Comparison of ENCODE assay signal across 21 cellular contexts in genomic region chr1:244400974-244401373, GRCh38. TPM values are rescaled to one million over a fixed set of nuclear protein-coding genes. Genes with fewer than 3 reads are reported as not detected.
DNase-seq lines count a peak whose midpoint lies in the region; ATAC-seq, FAIRE-seq and TF ChIP-seq lines count a peak whose summit lies in the region.
"Had no signal": no experiment of that assay in that cellular context is flagged by ENCODE, and none has a peak within 500 bp of the region (broad histone marks: within the 10 kb centered on the region; RNA-seq: fewer than 3 reads in every experiment).

No MANE protein-coding gene starts in this region.

- POLR2A ChIA-PET in activated CD8-positive, alpha-beta T cell treated with anti-CD3 and anti-CD28 coated beads for 36 hours (lab: Charles Lee) = no interaction called here
- POLR2A ChIA-PET in activated CD8-positive, alpha-beta T cell treated with anti-CD3 and anti-CD28 coated beads, Interleukin-2, amount 10 ng/mL, durations not matched to agents 7 days and 5 days (lab: Charles Lee) = no interaction called here
- POLR2A ChIA-PET in Panc1 (lab: Charles Lee) (no interaction called here), GM12878 (lab: Charles Lee) (no interaction called here)

- no peak for TF ChIP-seq CTCF in activated CD8-positive, alpha-beta T cell treated with anti-CD3 and anti-CD28 coated beads for 36 hours (IDR thresholded peaks at IDR 0.05)
- TF ChIP-seq CTCF in Panc1 (IDR thresholded peaks at IDR 0.05) (no peak), GM12878 (IDR thresholded peaks at IDR 0.05 in 2 of 3, conservative IDR thresholded peaks at IDR 0.05 in 1 of 3; ENCODE audit: control insufficient read depth in 2 of 3, extremely low read depth in 1 of 3, insufficient read depth in 1 of 3, low read depth in 3 of 3, low read length in 3 of 3) (no peak)

- ATAC-seq in activated CD8-positive, alpha-beta T cell treated with anti-CD3 and anti-CD28 coated beads for 36 hours = no peak
- no peak for ATAC-seq in activated CD8-positive, alpha-beta T cell treated with anti-CD3 and anti-CD28 coated beads, Interleukin-2, amount 10 ng/mL, durations not matched to agents 7 days and 5 days
- no peak for ATAC-seq in Panc1
- ATAC-seq in GM12878 = no peak
- no peak for ATAC-seq in HG03460 (IDR thresholded peaks at IDR 0.05; ENCODE audit: unreplicated experiment)
- ATAC-seq: A549 had no signal

- no peak for FAIRE-seq in GM12878 (lab: Jason Lieb, UNC)
- no peak for FAIRE-seq in HTR-8/SVneo (lab: Jason Lieb, UNC)
- FAIRE-seq: A549, GM12891, GM19239, H1 had no signal

- RAD21 ChIA-PET in GM12878 (lab: Charles Lee; ENCODE audit: unreplicated experiment) = interaction anchor here (1.5 kb wide), 1 partner anchor 11 kb away, joined by 3 read pairs; no protein-coding TSS in a partner anchor

- H3K4me1 Mint-ChIP-seq in activated CD8-positive, alpha-beta T cell treated with anti-CD3 and anti-CD28 coated beads for 36 hours (ENCODE audit: low read depth) = peaks cover 18% of the 10 kb centered on the region
- peaks cover 15% of the 10 kb centered on the region for H3K4me1 Mint-ChIP-seq in activated CD8-positive, alpha-beta T cell treated with anti-CD3 and anti-CD28 coated beads, Interleukin-2, amount 10 ng/mL, durations not matched to agents 7 days and 5 days (ENCODE audit: low read depth)

- no peaks in the 10 kb centered on the region for H3K27me3 Mint-ChIP-seq in activated CD8-positive, alpha-beta T cell treated with anti-CD3 and anti-CD28 coated beads for 36 hours
- H3K27me3 Mint-ChIP-seq in activated CD8-positive, alpha-beta T cell treated with anti-CD3 and anti-CD28 coated beads, Interleukin-2, amount 10 ng/mL, durations not matched to agents 7 days and 5 days (ENCODE audit: low read depth) = no peaks in the 10 kb centered on the region
- H3K27me3 Mint-ChIP-seq: CD4-positive, alpha-beta T cell; IgD-negative memory B cell had no signal

- CTCF ChIA-PET in activated CD8-positive, alpha-beta T cell treated with anti-CD3 and anti-CD28 coated beads for 36 hours (lab: Charles Lee) = interaction anchor here (1.2 kb wide), 1 partner anchor 13 kb away, joined by 3 read pairs; no protein-coding TSS in a partner anchor
- CTCF ChIA-PET in activated CD8-positive, alpha-beta T cell treated with anti-CD3 and anti-CD28 coated beads, Interleukin-2, amount 10 ng/mL, durations not matched to agents 7 days and 5 days (lab: Charles Lee) = interaction anchor here (1.7 kb wide), 1 partner anchor 18 kb away, joined by 4 read pairs; no protein-coding TSS in a partner anchor
- CTCF ChIA-PET in Panc1 (lab: Charles Lee) (no interaction called here), GM12878 (lab: Yijun Ruan, JAX) (interaction anchor here (1.3 kb wide), 1 partner anchor 15 kb away, joined by 3 read pairs; no protein-coding TSS in a partner anchor)

- H2AFZ ChIP-seq in GM12878 (ENCODE audit: control insufficient read depth, low read depth, low read length) = no peak overlapping the region

- no peaks in the 10 kb centered on the region for H3K27me3 ChIP-seq in Panc1 (ENCODE audit: control insufficient read depth, insufficient read depth, low read length)
- H3K27me3 ChIP-seq in GM12878 (replicated peaks in 1 of 2; ENCODE audit: control insufficient read depth in 2 of 2, insufficient read depth in 2 of 2, low read length in 1 of 2) = no peaks in the 10 kb centered on the region

- 100% methylated on average over 2 of the region's 2 CpGs for WGBS in GM12878 (ENCODE audit: insufficient coverage, insufficient replicate concordance, low lambda C conversion rate, missing lambda C conversion rate)

- H3K36me3 ChIP-seq in Panc1 (ENCODE audit: control insufficient read depth, insufficient read depth, low read length) (no peaks in the 10 kb centered on the region), GM12878 (ENCODE audit: control insufficient read depth in 2 of 2, insufficient read depth in 2 of 2, low read length in 1 of 2) (peaks cover 0 to 9% of the 10 kb centered on the region in 2 experiments; a peak in 3 of 4 replicates)

- intact Hi-C loops in activated CD8-positive, alpha-beta T cell treated with anti-CD3 and anti-CD28 coated beads for 36 hours (cut with micrococcal nuclease) = no loop called here
- intact Hi-C loops in Panc1 (cut with micrococcal nuclease; ENCODE audit: unreplicated experiment) (no loop called here), GM12878 (cut with micrococcal nuclease; ENCODE audit: unreplicated experiment) (no loop called here)

- no peak for DNase-seq in activated CD8-positive, alpha-beta T cell treated with anti-CD3 and anti-CD28 coated beads for 36 hours
- DNase-seq in activated CD8-positive, alpha-beta T cell treated with anti-CD3 and anti-CD28 coated beads, Interleukin-2, amount 10 ng/mL, durations not matched to agents 7 days and 5 days = no peak
- no peak for DNase-seq in Panc1 (ENCODE audit: low read depth, low spot score)
- no peak for DNase-seq in GM12878 (ENCODE audit: low read depth, low spot score)
- no peak for DNase-seq in hypothalamus (lab: John Stamatoyannopoulos, UW)
- DNase-seq in HTR-8/SVneo (ENCODE audit: insufficient read length, low spot score) = no peak
- DNase-seq: AML-193; Caco-2; CD4-positive, alpha-beta T cell; DMS79 treated with DMSO at 0.1 percent for 48 hours; GF-D8; H9 had no signal

- no peak overlapping the region for H3K4me3 Mint-ChIP-seq in activated CD8-positive, alpha-beta T cell treated with anti-CD3 and anti-CD28 coated beads for 36 hours
- no peak overlapping the region for H3K4me3 Mint-ChIP-seq in activated CD8-positive, alpha-beta T cell treated with anti-CD3 and anti-CD28 coated beads, Interleukin-2, amount 10 ng/mL, durations not matched to agents 7 days and 5 days
- H3K4me3 Mint-ChIP-seq: CD4-positive, alpha-beta T cell; H9; IgD-negative memory B cell had no signal

- no peak for TF ChIP-seq POLR2A in GM12878 (IDR thresholded peaks at IDR 0.05; ENCODE audit: low read depth, low read length)

- TF ChIP-seq RAD21 in GM12878 (IDR thresholded peaks at IDR 0.05; ENCODE audit: insufficient read depth, low read depth, low read length) = no peak

- H4K20me1 ChIP-seq in GM12878 (ENCODE audit: control insufficient read depth, insufficient read depth) = no peaks in the 10 kb centered on the region

- in situ Hi-C loops in Panc1 (cut with HindIII; ENCODE audit: low pct_unique_long_range_greater_than_20kb, low sequenced_read_pairs) = no loop called here
- in situ Hi-C loops in GM12878 (cut with MboI) = no loop called here

- no peaks in the 10 kb centered on the region for H3K79me2 ChIP-seq in GM12878 (ENCODE audit: control insufficient read depth, insufficient read depth, low read length)

- H3K4me2 ChIP-seq in GM12878 (ENCODE audit: control insufficient read depth, insufficient read depth) = no peak overlapping the region
- H3K4me2 ChIP-seq: A549 had no signal

- TF ChIP-seq EP300 in GM12878 (IDR thresholded peaks at IDR 0.05; ENCODE audit: borderline replicate concordance in 1 of 2, control insufficient read depth in 1 of 2, low read depth in 2 of 2, low read length in 2 of 2) = no peak

- H3K36me3 Mint-ChIP-seq in activated CD8-positive, alpha-beta T cell treated with anti-CD3 and anti-CD28 coated beads for 36 hours (ENCODE audit: low read depth) = peaks cover 54% of the 10 kb centered on the region
- peaks cover 61% of the 10 kb centered on the region for H3K36me3 Mint-ChIP-seq in activated CD8-positive, alpha-beta T cell treated with anti-CD3 and anti-CD28 coated beads, Interleukin-2, amount 10 ng/mL, durations not matched to agents 7 days and 5 days (ENCODE audit: low read depth)

- peak overlapping the region; percentile 7 for H3K27ac Mint-ChIP-seq in activated CD8-positive, alpha-beta T cell treated with anti-CD3 and anti-CD28 coated beads for 36 hours
- no peak overlapping the region for H3K27ac Mint-ChIP-seq in activated CD8-positive, alpha-beta T cell treated with anti-CD3 and anti-CD28 coated beads, Interleukin-2, amount 10 ng/mL, durations not matched to agents 7 days and 5 days
- H3K27ac Mint-ChIP-seq: CD4-positive, alpha-beta T cell; H9 had no signal

- BruUV-seq in Panc1 (replicated peaks; lab: Mats Ljungman, UMichigan) (TSS peak; percentile 35), GM12878 (replicated peaks; lab: Mats Ljungman, UMichigan) (TSS peak; percentile 19)

- H3K9me3 ChIP-seq in Panc1 (ENCODE audit: control insufficient read depth, insufficient read depth, low read depth, low read length) (peaks cover 32% of the 10 kb centered on the region), GM12878 (replicated peaks; ENCODE audit: control insufficient read depth, insufficient read depth, low read length) (no peaks in the 10 kb centered on the region; the same call in 2 of the 3 replicates)

- H3K27ac ChIP-seq in Panc1 (ENCODE audit: low read length) (no peak overlapping the region), GM12878 (ENCODE audit: control insufficient read depth, insufficient read depth) (no peak overlapping the region)
- H3K27ac ChIP-seq: 22Rv1, A549, C4-2B, HL-60 had no signal

- H3K4me3 ChIP-seq in Panc1 (ENCODE audit: low read depth in 2 of 2, low read length in 2 of 2) = no peak overlapping the region
- no peak overlapping the region for H3K4me3 ChIP-seq in GM12878
- H3K4me3 ChIP-seq: A549 had no signal

- no peaks in the 10 kb centered on the region for H3K4me1 ChIP-seq in Panc1 (ENCODE audit: control insufficient read depth, insufficient read depth, low read length)
- 0 out of 2 replicates have a peak, but pooled peaks cover 2% of the 10 kb centered on the region for H3K4me1 ChIP-seq in GM12878 (ENCODE audit: control insufficient read depth, insufficient read depth, low read length)
- H3K4me1 ChIP-seq: A549 had no signal

- no peak overlapping the region for H3K9ac ChIP-seq in GM12878 (ENCODE audit: control insufficient read depth, insufficient read depth, low read length)

- SMC1A ChIA-PET in GM12878 (lab: Charles Lee; ENCODE audit: uncharacterized antibody, unreplicated experiment) = interaction anchor here (0.7 to 1.3 kb wide), 2 partner anchors 14 to 18 kb away, joined by 3 to 6 read pairs; no protein-coding TSS in a partner anchor

- peaks cover 27% of the 10 kb centered on the region for H3K9me3 Mint-ChIP-seq in activated CD8-positive, alpha-beta T cell treated with anti-CD3 and anti-CD28 coated beads for 36 hours
- H3K9me3 Mint-ChIP-seq in activated CD8-positive, alpha-beta T cell treated with anti-CD3 and anti-CD28 coated beads, Interleukin-2, amount 10 ng/mL, durations not matched to agents 7 days and 5 days (ENCODE audit: insufficient read depth) = peaks cover 11% of the 10 kb centered on the region

RNA-seq across cellular contexts. Expression of gene ADSS2, which starts 50.7 kb away (rescaled TPM):
- total RNA-seq in activated CD8-positive, alpha-beta T cell treated with anti-CD3 and anti-CD28 coated beads for 36 hours = 10 to 100 TPM; 50.2 to 56.0 TPM
- total RNA-seq in activated CD8-positive, alpha-beta T cell treated with anti-CD3 and anti-CD28 coated beads, Interleukin-2, amount 10 ng/mL, durations not matched to agents 7 days and 5 days = 10 to 100 TPM; 53.3 to 54.6 TPM
- 42.2 TPM for total RNA-seq in Panc1 (2021; ENCODE audit: unreplicated experiment)
- 25.3 TPM for polyA plus RNA-seq in Panc1 (2012; ENCODE audit: insufficient read length)
- total RNA-seq in GM12878 (2013; cell fraction: nucleolus; rRNA removed) = 83.9 and 86.4 TPM in 2 replicates
- total RNA-seq in GM12878 (2014; rRNA removed) = 36.4 and 45.2 TPM in 2 replicates
- 42.0 and 45.3 TPM in 2 replicates for total RNA-seq in GM12878 (2014; rRNA removed; fragmentation: Illumina TruSeq; extraction: Trizol)
- total RNA-seq in GM12878 (2021) = 38.3 and 41.5 TPM in 2 replicates
- 16.6 TPM for polyA plus RNA-seq in GM12878 (2011; ENCODE audit: low read depth)
- polyA plus RNA-seq in GM12878 (2011; rRNA removed) = 39.8 and 68.1 TPM in 2 replicates
- polyA plus RNA-seq in GM12878 (2011; cell fraction: cytosol; rRNA removed) = 12.3 and 13.9 TPM in 2 replicates
- 19.8 and 26.7 TPM in 2 replicates for polyA plus RNA-seq in GM12878 (2011; cell fraction: nucleus; rRNA removed)
- polyA plus RNA-seq in GM12878 (2012) = 24.8 and 28.8 TPM in 2 replicates
- 49.3 and 62.7 TPM in 2 replicates for polyA plus RNA-seq in GM12878 (2014; fragmentation: Illumina TruSeq; extraction: Trizol)
- 10 to 100 TPM in 1 of 2 experiments, 1 to 10 TPM in 1; 8.1 to 15.6 TPM for polyA plus RNA-seq in GM12878 (2014; fragmentation: Nextera tagmentation; extraction: Ambion mirVana)
- polyA plus RNA-seq in GM12878 (2014; rRNA removed) = 38.6 and 47.8 TPM in 2 replicates
- polyA plus RNA-seq in GM12878 (2016; fragmentation: Nextera tagmentation; extraction: Ambion mirVana) = 10 to 100 TPM; 38.0 to 43.5 TPM
- 11.4 and 17.5 TPM in 2 replicates for polyA minus RNA-seq in GM12878 (2011; rRNA and poly(A)+ RNA removed)
- polyA minus RNA-seq in GM12878 (2011; cell fraction: cytosol; rRNA and poly(A)+ RNA removed) = 10.8 and 12.1 TPM in 2 replicates
- polyA minus RNA-seq in GM12878 (2011; cell fraction: nucleus; rRNA and poly(A)+ RNA removed) = 14.4 and 30.3 TPM in 2 replicates
